In genomic region chr13:101795460-101795859, GRCh38 we compare ENCODE assay signal across 26 cellular contexts.
"Had no signal": no experiment of that assay in that cellular context is flagged by ENCODE, and none has a peak within 500 bp of the region (broad histone marks: within the 10 kb centered on the region; RNA-seq: fewer than 3 reads in every experiment).

No MANE protein-coding gene starts in this region.

- H3K27me3 Mint-ChIP-seq: activated CD4-positive, alpha-beta T cell treated with anti-CD3 and anti-CD28 coated beads, Interleukin-2, amount 10 ng/mL, durations not matched to agents 7 days and 5 days had no signal

- H3K27ac ChIP-seq: body of pancreas, colonic mucosa, esophagus muscularis mucosa, gastroesophageal sphincter had no signal

- H3K4me1 Mint-ChIP-seq: activated CD4-positive, alpha-beta T cell treated with anti-CD3 and anti-CD28 coated beads, Interleukin-2, amount 10 ng/mL, durations not matched to agents 7 days and 5 days; activated T-helper 17 cell treated with anti-CD3 and anti-CD28 coated beads, Interleukin-2, amount 50 U/mL, for 72 hours had no signal

- H3K27ac Mint-ChIP-seq: activated CD4-positive, alpha-beta T cell treated with anti-CD3 and anti-CD28 coated beads, Interleukin-2, amount 10 ng/mL, durations not matched to agents 7 days and 5 days; activated CD8-positive, alpha-beta T cell treated with anti-CD3 and anti-CD28 coated beads for 36 hours; activated naive CD8-positive, alpha-beta T cell; activated T-helper 17 cell treated with anti-CD3 and anti-CD28 coated beads, Interleukin-2, amount 50 U/mL, for 72 hours; WTC11 had no signal

- H3K4me3 ChIP-seq: body of pancreas, colonic mucosa, esophagus muscularis mucosa, gastroesophageal sphincter, heart right ventricle had no signal

- ATAC-seq: activated CD8-positive, alpha-beta T cell treated with anti-CD3 and anti-CD28 coated beads for 36 hours; activated T-cell treated with anti-CD3 and anti-CD28 coated beads, Interleukin-2, amount 50 U/mL, for 4 hours; activated T-helper 17 cell treated with anti-CD3 and anti-CD28 coated beads, Interleukin-2, amount 50 U/mL, for 72 hours; body of pancreas; gastroesophageal sphincter; WTC11 had no signal

- H3K4me1 ChIP-seq: body of pancreas, colonic mucosa, gastroesophageal sphincter had no signal

- H3K4me3 Mint-ChIP-seq: activated CD4-positive, alpha-beta T cell treated with anti-CD3 and anti-CD28 coated beads, Interleukin-2, amount 10 ng/mL, durations not matched to agents 7 days and 5 days; activated CD8-positive, alpha-beta T cell treated with anti-CD3 and anti-CD28 coated beads for 36 hours; activated naive CD8-positive, alpha-beta T cell; activated T-cell treated with anti-CD3 and anti-CD28 coated beads, Interleukin-2, amount 50 U/mL, for 4 hours; activated T-helper 17 cell treated with anti-CD3 and anti-CD28 coated beads, Interleukin-2, amount 50 U/mL, for 72 hours; WTC11 had no signal

- H3K27me3 ChIP-seq: body of pancreas, colonic mucosa, esophagus muscularis mucosa, gastroesophageal sphincter, heart right ventricle had no signal

- H3K9me3 ChIP-seq: body of pancreas, colonic mucosa, esophagus muscularis mucosa, gastroesophageal sphincter, heart right ventricle had no signal

- H3K36me3 ChIP-seq: colonic mucosa, esophagus muscularis mucosa, gastroesophageal sphincter, heart right ventricle had no signal

- H3K36me3 Mint-ChIP-seq: activated naive CD8-positive, alpha-beta T cell; WTC11 had no signal

- DNase-seq: activated CD4-positive, alpha-beta T cell treated with anti-CD3 and anti-CD28 coated beads for 1 hour; activated CD4-positive, alpha-beta T cell treated with anti-CD3 and anti-CD28 coated beads for 4 hours; activated CD4-positive, alpha-beta T cell treated with anti-CD3 and anti-CD28 coated beads, Interleukin-2, amount 10 ng/mL, durations not matched to agents 7 days and 5 days; activated CD4-positive, alpha-beta T cell treated with anti-CD3 and anti-CD28 coated beads, Interleukin-2, amount 50 U/mL, for 4 hours; activated CD8-positive, alpha-beta memory T cell treated with anti-CD3 and anti-CD28 coated beads for 24 hours; activated CD8-positive, alpha-beta T cell treated with anti-CD3 and anti-CD28 coated beads for 36 hours; activated effector memory CD4-positive, alpha-beta T cell treated with Interleukin-2 at 50 U/mL for 16 hours; activated gamma-delta T cell treated with Interleukin-2 at 50 U/mL for 16 hours; activated naive CD4-positive, alpha-beta T cell treated with anti-CD3 and anti-CD28 coated beads, Interleukin-2, amount 50 U/mL, for 16 hours; activated naive CD4-positive, alpha-beta T cell treated with Interleukin-2 at 50 U/mL for 16 hours; activated T-cell treated with anti-CD3 and anti-CD28 coated beads, Interleukin-2, amount 50 U/mL, for 4 hours; amygdala; aorta; body of pancreas; central memory CD4-positive, alpha-beta T cell; colonic mucosa; effector CD8-positive, alpha-beta T cell; erythroblast; foreskin melanocyte; heart right ventricle; T-helper 2 cell had no signal

- H3K9me3 Mint-ChIP-seq: activated CD4-positive, alpha-beta T cell treated with anti-CD3 and anti-CD28 coated beads, Interleukin-2, amount 10 ng/mL, durations not matched to agents 7 days and 5 days; activated CD8-positive, alpha-beta T cell treated with anti-CD3 and anti-CD28 coated beads for 36 hours; activated T-cell treated with anti-CD3 and anti-CD28 coated beads, Interleukin-2, amount 50 U/mL, for 4 hours; activated T-helper 17 cell treated with anti-CD3 and anti-CD28 coated beads, Interleukin-2, amount 50 U/mL, for 72 hours; WTC11 had no signal
